ENCODE assay signal across 30 cellular contexts in the genomic region with DNA sequence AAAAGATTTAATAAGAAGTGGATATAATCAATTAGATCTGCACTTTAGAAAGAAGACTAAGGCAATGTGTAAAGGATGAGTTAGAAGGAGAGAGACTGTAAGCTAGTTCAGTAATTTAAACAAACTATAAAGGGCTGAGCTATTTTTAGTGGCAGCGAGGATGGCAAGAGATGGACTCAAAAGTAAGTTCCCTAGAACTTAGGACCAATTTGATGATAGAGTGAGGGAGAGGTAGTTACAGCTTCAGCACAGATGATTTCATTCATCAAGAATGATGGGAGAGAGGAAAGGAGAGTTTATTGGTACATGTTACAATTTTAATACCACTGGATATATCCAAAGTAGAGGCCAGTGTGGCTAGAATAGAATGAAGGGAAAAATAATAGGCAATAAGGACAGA.
"Had no signal": no experiment of that assay in that cellular context is flagged by ENCODE, and none has a peak within 500 bp of the region (broad histone marks: within the 10 kb centered on the region; RNA-seq: fewer than 3 reads in every experiment).

No MANE protein-coding gene starts in this region.

- H3K27me3 ChIP-seq: adrenal gland, body of pancreas, cardiac muscle cell had no signal

- H3K4me1 ChIP-seq: body of pancreas had no signal

- H3K27ac ChIP-seq: adrenal gland, body of pancreas, cardiac muscle cell, VCaP had no signal

- H3K4me3 ChIP-seq: adrenal gland, body of pancreas, cardiac muscle cell had no signal

- H3K9me3 ChIP-seq: adrenal gland, body of pancreas had no signal

- DNase-seq: activated B cell treated with CpG ODN at 0.5 μM for 24 hours; activated CD4-positive, alpha-beta memory T cell treated with anti-CD3 and anti-CD28 coated beads for 36 hours; activated CD4-positive, alpha-beta T cell treated with anti-CD3 and anti-CD28 coated beads for 4 hours; activated CD4-positive, alpha-beta T cell treated with anti-CD3 and anti-CD28 coated beads, Interleukin-2, amount 10 ng/mL, durations not matched to agents 24 days and 14 days; activated CD4-positive, alpha-beta T cell treated with anti-CD3 and anti-CD28 coated beads, Interleukin-2, amount 50 U/mL, for 1 hour; activated CD4-positive, alpha-beta T cell treated with anti-CD3 and anti-CD28 coated beads, Interleukin-2, amount 50 U/mL, for 4 hours; activated CD4-positive, CD25-positive, alpha-beta regulatory T cell treated with anti-CD3 and anti-CD28 coated beads, Interleukin-2, amount 50 U/mL, for 72 hours; activated CD8-positive, alpha-beta memory T cell treated with anti-CD3 and anti-CD28 coated beads, Interleukin-2, amount 50 U/mL, for 4 hours; activated CD8-positive, alpha-beta T cell treated with anti-CD3 and anti-CD28 coated beads for 36 hours; activated effector memory CD4-positive, alpha-beta T cell treated with anti-CD3 and anti-CD28 coated beads, Interleukin-2, amount 50 U/mL, for 16 hours; activated gamma-delta T cell treated with Interleukin-2 at 50 U/mL for 16 hours; activated naive CD4-positive, alpha-beta T cell; activated naive CD4-positive, alpha-beta T cell treated with anti-CD3 and anti-CD28 coated beads for 36 hours; activated naive CD4-positive, alpha-beta T cell treated with anti-CD3 and anti-CD28 coated beads, Interleukin-2, amount 50 U/mL, for 16 hours; activated naive CD8-positive, alpha-beta T cell treated with anti-CD3 and anti-CD28 coated beads for 36 hours; activated T-cell treated with anti-CD3 and anti-CD28 coated beads for 4 hours; activated T-cell treated with anti-CD3 and anti-CD28 coated beads, Interleukin-2, amount 50 U/mL, for 1 hour; activated T-cell treated with anti-CD3 and anti-CD28 coated beads, Interleukin-2, amount 50 U/mL, for 4 hours; activated T-cell treated with anti-CD3 and anti-CD28 coated beads, Interleukin-2, amount 50 U/mL, for 72 hours; adrenal gland; amniotic stem cell; aorta; body of pancreas; caudate nucleus; cerebellar nuclear complex; T-helper 1 cell; T-helper 2 cell; T-helper 9 cell had no signal
